ENCODE assay signal across 21 cellular contexts in genomic region chr15:68411735-68412134, GRCh38. TPM values are rescaled to one million over a fixed set of nuclear protein-coding genes. Genes with fewer than 3 reads are reported as not detected.
A peak's percentile ranks its signal among the peaks of the same experiment; 100 is the strongest.
DNase-seq lines count a peak whose midpoint lies in the region; ATAC-seq and TF ChIP-seq lines count a peak whose summit lies in the region.
"Had no signal": no experiment of that assay in that cellular context is flagged by ENCODE, and none has a peak within 500 bp of the region (broad histone marks: within the 10 kb centered on the region; RNA-seq: fewer than 3 reads in every experiment).

No MANE protein-coding gene starts in this region.

- no peak for TF ChIP-seq CTCF in CD14-positive monocyte (IDR thresholded peaks at IDR 0.05)
- TF ChIP-seq CTCF in ascending aorta (IDR thresholded peaks at IDR 0.05): no peak

- DNase-seq in CD14-positive monocyte (ENCODE audit: low spot score) (peak; percentile 38), ascending aorta (ENCODE audit: low spot score in 2 of 2) (peak in 1 of 2 donors; percentile 24), memory B cell (ENCODE audit: low spot score in 2 of 2) (no peak), NCI-H748 (lab: John Stamatoyannopoulos, UW; ENCODE audit: unreplicated experiment) (no peak)
- DNase-seq in stimulated activated CD8-positive, alpha-beta memory T cell treated with anti-CD3 and anti-CD28 coated beads, Interleukin-4, amount 100 ng/mL, for 48 hours: peak; percentile 9
- no peak for DNase-seq in activated CD4-positive, alpha-beta T cell treated with anti-CD3 and anti-CD28 coated beads for 36 hours
- DNase-seq: ACHN; AML-193; Calu3; CD4-positive, alpha-beta memory T cell; IMR-90; Karpas-422; MG63; NCI-H1092 treated with DMSO at 0.1 percent for 48 hours; NCI-H2081 treated with DMSO at 0.1 percent for 48 hours; NCI-H510A treated with DMSO at 0.1 percent for 48 hours; Right ventricle myocardium superior had no signal

- no peaks in the 10 kb centered on the region for H3K27me3 ChIP-seq in ascending aorta
- H3K27me3 ChIP-seq: MG63 had no signal

- no peaks in the 10 kb centered on the region for H3K9me3 Mint-ChIP-seq in CD14-positive monocyte
- H3K9me3 Mint-ChIP-seq in memory B cell: no peaks in the 10 kb centered on the region
- no peaks in the 10 kb centered on the region for H3K9me3 Mint-ChIP-seq in activated CD4-positive, alpha-beta T cell treated with anti-CD3 and anti-CD28 coated beads for 36 hours (ENCODE audit: low read depth)
- H3K9me3 Mint-ChIP-seq: CD4-positive, alpha-beta memory T cell had no signal

- ATAC-seq in memory B cell (ENCODE audit: low read depth) (no peak), GM18498 (IDR thresholded peaks at IDR 0.05; ENCODE audit: unreplicated experiment) (no peak), HG02973 (IDR thresholded peaks at IDR 0.05; ENCODE audit: unreplicated experiment) (no peak)
- ATAC-seq in activated CD4-positive, alpha-beta T cell treated with anti-CD3 and anti-CD28 coated beads for 36 hours: no peak
- ATAC-seq: Panc1 had no signal

- H3K27me3 Mint-ChIP-seq in CD14-positive monocyte (ENCODE audit: low read depth in 3 of 3) (peaks cover under 1 to 7% (median 3%) of the 10 kb centered on the region in 3 donors), memory B cell (peaks cover 6% of the 10 kb centered on the region)
- no peaks in the 10 kb centered on the region for H3K27me3 Mint-ChIP-seq in activated CD4-positive, alpha-beta T cell treated with anti-CD3 and anti-CD28 coated beads for 36 hours

- H3K9me3 ChIP-seq in ascending aorta: no peaks in the 10 kb centered on the region
- H3K9me3 ChIP-seq: HAP-1, MG63 had no signal

- H3K36me3 ChIP-seq in ascending aorta: peaks cover 0 to 9% of the 10 kb centered on the region in 2 donors
- H3K36me3 ChIP-seq: HAP-1 had no signal

- H3K4me3 ChIP-seq in ascending aorta: no peak overlapping the region
- H3K4me3 ChIP-seq: HAP-1, MG63 had no signal

- no peaks in the 10 kb centered on the region for H3K36me3 Mint-ChIP-seq in CD14-positive monocyte
- H3K36me3 Mint-ChIP-seq in memory B cell: no peaks in the 10 kb centered on the region
- H3K36me3 Mint-ChIP-seq in activated CD4-positive, alpha-beta T cell treated with anti-CD3 and anti-CD28 coated beads for 36 hours (ENCODE audit: low read depth): no peaks in the 10 kb centered on the region
- H3K36me3 Mint-ChIP-seq: CD4-positive, alpha-beta memory T cell had no signal

- POLR2A ChIA-PET in activated CD4-positive, alpha-beta T cell treated with anti-CD3 and anti-CD28 coated beads for 36 hours (lab: Charles Lee): no interaction called here

- CTCF ChIA-PET in activated CD4-positive, alpha-beta T cell treated with anti-CD3 and anti-CD28 coated beads for 36 hours (lab: Charles Lee): interaction anchor here (0.5 to 2.0 kb wide), 3 partner anchors 20 to 229 kb away, joined by 3 to 5 read pairs (median 3); no protein-coding TSS in a partner anchor

- peaks cover 10 to 33% of the 10 kb centered on the region in 2 donors for H3K4me1 ChIP-seq in ascending aorta
- H3K4me1 ChIP-seq: HAP-1 had no signal

- H3K27ac ChIP-seq in ascending aorta: peak overlapping the region; percentile 28 to 47

- H3K4me3 Mint-ChIP-seq in CD14-positive monocyte: no peak overlapping the region
- no peak overlapping the region for H3K4me3 Mint-ChIP-seq in memory B cell
- no peak overlapping the region for H3K4me3 Mint-ChIP-seq in activated CD4-positive, alpha-beta T cell treated with anti-CD3 and anti-CD28 coated beads for 36 hours

- intact Hi-C loops in CD14-positive monocyte (cut with micrococcal nuclease) (no loop called here), ascending aorta (cut with DNase I) (no loop called here)
- intact Hi-C loops in activated CD4-positive, alpha-beta T cell treated with anti-CD3 and anti-CD28 coated beads for 36 hours (cut with DNase I, micrococcal nuclease): no loop called here

- H3K27ac Mint-ChIP-seq in CD14-positive monocyte (no peak overlapping the region), memory B cell (peak overlapping the region; percentile 58)
- H3K27ac Mint-ChIP-seq in activated CD4-positive, alpha-beta T cell treated with anti-CD3 and anti-CD28 coated beads for 36 hours: no peak overlapping the region
- H3K27ac Mint-ChIP-seq: CD4-positive, alpha-beta memory T cell had no signal

- H3K4me1 Mint-ChIP-seq in CD14-positive monocyte (no peaks in the 10 kb centered on the region), memory B cell (no peaks in the 10 kb centered on the region)
- H3K4me1 Mint-ChIP-seq in activated CD4-positive, alpha-beta T cell treated with anti-CD3 and anti-CD28 coated beads for 36 hours: no peaks in the 10 kb centered on the region
- H3K4me1 Mint-ChIP-seq: CD4-positive, alpha-beta memory T cell had no signal

RNA-seq across cellular contexts. Expression of gene ITGA11, which starts 20.2 kb away (rescaled TPM):
- polyA plus RNA-seq in CD14-positive monocyte: under 1 TPM in 1 of 2 donors, not detected in 1; 0.01 TPM
- 136 TPM for total RNA-seq in ascending aorta
- total RNA-seq in activated CD4-positive, alpha-beta T cell treated with anti-CD3 and anti-CD28 coated beads for 36 hours: 1 to 10 TPM; 2.9 to 3.2 TPM
- total RNA-seq: Calu3; CD4-positive, alpha-beta memory T cell had no signal
- polyA plus RNA-seq: CD4-positive, alpha-beta memory T cell had no signal

Comparison
In these comparisons a context has a peak if more than half of its experiments do, and no peak if none do; other contexts are left out.
1. DNase-seq: peak in CD14-positive monocyte (single experiment) and stimulated activated CD8-positive, alpha-beta memory T cell treated with anti-CD3 and anti-CD28 coated beads, Interleukin-4, amount 100 ng/mL, for 48 hours (single experiment); none in memory B cell (0 of 2), NCI-H748 (single experiment) and activated CD4-positive, alpha-beta T cell treated with anti-CD3 and anti-CD28 coated beads for 36 hours (single experiment).
2. RNA of gene ITGA11, which starts 20.2 kb away (total RNA-seq): 136 TPM in ascending aorta (single experiment); 2.9 to 3.2 TPM in activated CD4-positive, alpha-beta T cell treated with anti-CD3 and anti-CD28 coated beads for 36 hours; every median in the first group is over 10 times any median in the second.